Comparison of ENCODE assay signal across 8 cellular contexts in genomic region chrX:153973127-153974002, GRCh38. TPM values are rescaled to one million over a fixed set of nuclear protein-coding genes. Genes with fewer than 3 reads are reported as not detected.
DNase-seq lines count a peak whose midpoint lies in the region; ATAC-seq and TF ChIP-seq lines count a peak whose summit lies in the region.

No MANE protein-coding gene starts in this region.

- no peak for TF ChIP-seq CTCF in 22Rv1 (IDR thresholded peaks at IDR 0.05)
- TF ChIP-seq CTCF in activated CD8-positive, alpha-beta T cell treated with anti-CD3 and anti-CD28 coated beads for 36 hours (IDR thresholded peaks at IDR 0.05): no peak

- POLR2A ChIA-PET in activated CD8-positive, alpha-beta T cell treated with anti-CD3 and anti-CD28 coated beads for 36 hours (lab: Charles Lee): interaction anchor here (0.7 to 12.0 kb wide), 9 partner anchors 8 to 467 kb away, joined by 3 to 105 read pairs (median 3); partner anchors contain the start of gene ARHGAP4

- H3K27me3 Mint-ChIP-seq in activated CD8-positive, alpha-beta T cell treated with anti-CD3 and anti-CD28 coated beads for 36 hours: no peaks in the 10 kb centered on the region
- H3K27me3 Mint-ChIP-seq in immature natural killer cell (ENCODE audit: low read depth in 3 of 3): peaks cover 15 to 22% (median 21%) of the 10 kb centered on the region in 3 donors
- no peaks in the 10 kb centered on the region for H3K27me3 Mint-ChIP-seq in stimulated activated naive CD8-positive, alpha-beta T cell treated with anti-CD3 and anti-CD28 coated beads, Interleukin-15, amount 100 ng/mL, for 72 hours

- no peaks in the 10 kb centered on the region for H3K36me3 ChIP-seq in H7 (replicated peaks; ENCODE audit: control insufficient read depth, insufficient read depth, low read length)

- H3K4me3 Mint-ChIP-seq in activated CD8-positive, alpha-beta T cell treated with anti-CD3 and anti-CD28 coated beads for 36 hours: peak overlapping the region; percentile 88
- H3K4me3 Mint-ChIP-seq in immature natural killer cell: peak overlapping the region; percentile 87 to 92 (median 90)
- H3K4me3 Mint-ChIP-seq in stimulated activated naive CD8-positive, alpha-beta T cell treated with anti-CD3 and anti-CD28 coated beads, Interleukin-15, amount 100 ng/mL, for 72 hours: peak overlapping the region; percentile 81 to 85

- peak overlapping the region; percentile 98 for H3K27ac Mint-ChIP-seq in activated CD8-positive, alpha-beta T cell treated with anti-CD3 and anti-CD28 coated beads for 36 hours
- H3K27ac Mint-ChIP-seq in immature natural killer cell: peak overlapping the region; percentile 91 to 98 (median 96)
- peak overlapping the region; percentile 97 for H3K27ac Mint-ChIP-seq in stimulated activated naive CD8-positive, alpha-beta T cell treated with anti-CD3 and anti-CD28 coated beads, Interleukin-15, amount 100 ng/mL, for 72 hours

- no peak for ATAC-seq in activated CD8-positive, alpha-beta T cell treated with anti-CD3 and anti-CD28 coated beads for 36 hours
- no peak for ATAC-seq in stimulated activated naive CD8-positive, alpha-beta T cell treated with anti-CD3 and anti-CD28 coated beads, Interleukin-15, amount 100 ng/mL, for 72 hours
- ATAC-seq in HG02642 (IDR thresholded peaks at IDR 0.05; ENCODE audit: poor library complexity, unreplicated experiment) (no peak), GM18502 (IDR thresholded peaks at IDR 0.05; ENCODE audit: poor library complexity, unreplicated experiment) (no peak)

- H3K27ac ChIP-seq in 22Rv1: peak overlapping the region; percentile 97

- H3K4me1 Mint-ChIP-seq in activated CD8-positive, alpha-beta T cell treated with anti-CD3 and anti-CD28 coated beads for 36 hours (ENCODE audit: low read depth): peaks cover 15% of the 10 kb centered on the region
- H3K4me1 Mint-ChIP-seq in immature natural killer cell: peaks cover 29 to 43% of the 10 kb centered on the region in 2 donors
- H3K4me1 Mint-ChIP-seq in stimulated activated naive CD8-positive, alpha-beta T cell treated with anti-CD3 and anti-CD28 coated beads, Interleukin-15, amount 100 ng/mL, for 72 hours: peaks cover 21% of the 10 kb centered on the region

- DNase-seq in H7 (no peak), immature natural killer cell (no peak), HK-2 (ENCODE audit: unreplicated experiment) (no peak)
- no peak for DNase-seq in activated CD8-positive, alpha-beta T cell treated with anti-CD3 and anti-CD28 coated beads for 36 hours
- DNase-seq in stimulated activated naive CD8-positive, alpha-beta T cell treated with anti-CD3 and anti-CD28 coated beads, Interleukin-15, amount 100 ng/mL, for 72 hours: no peak

- CTCF ChIA-PET in activated CD8-positive, alpha-beta T cell treated with anti-CD3 and anti-CD28 coated beads for 36 hours (lab: Charles Lee): interaction anchor here (0.9 to 1.3 kb wide), 2 partner anchors 39 to 41 kb away, joined by 3 to 4 read pairs; no protein-coding TSS in a partner anchor

- no peaks in the 10 kb centered on the region for H3K9me3 Mint-ChIP-seq in activated CD8-positive, alpha-beta T cell treated with anti-CD3 and anti-CD28 coated beads for 36 hours
- peaks cover 0 to 2% (median 0%) of the 10 kb centered on the region in 6 donors for H3K9me3 Mint-ChIP-seq in immature natural killer cell
- no peaks in the 10 kb centered on the region for H3K9me3 Mint-ChIP-seq in stimulated activated naive CD8-positive, alpha-beta T cell treated with anti-CD3 and anti-CD28 coated beads, Interleukin-15, amount 100 ng/mL, for 72 hours

- H3K27me3 ChIP-seq in H7 (ENCODE audit: control insufficient read depth, insufficient read depth, low read length): no peaks in the 10 kb centered on the region

- H3K36me3 Mint-ChIP-seq in activated CD8-positive, alpha-beta T cell treated with anti-CD3 and anti-CD28 coated beads for 36 hours (ENCODE audit: low read depth): peaks cover 27% of the 10 kb centered on the region
- H3K36me3 Mint-ChIP-seq in immature natural killer cell: no peaks in the 10 kb centered on the region

- intact Hi-C loops in activated CD8-positive, alpha-beta T cell treated with anti-CD3 and anti-CD28 coated beads for 36 hours (cut with micrococcal nuclease): no loop called here

- H3K4me3 ChIP-seq in H7 (ENCODE audit: insufficient read depth, low read depth, low read length): peak overlapping the region; percentile 96

RNA-seq across cellular contexts. Expression of gene TMEM187, which starts 0.8 kb away (rescaled TPM):
- total RNA-seq in H7 (2014; rRNA removed; shearing (Covaris generic)): 8.8 and 9.5 TPM in 2 replicates
- 1 to 10 TPM; 4.4 to 4.5 TPM for total RNA-seq in activated CD8-positive, alpha-beta T cell treated with anti-CD3 and anti-CD28 coated beads for 36 hours
- 10 to 100 TPM in 1 of 3 donors, 1 to 10 TPM in 2; 4.1 to 17.5 (median 5.2) TPM for polyA plus RNA-seq in immature natural killer cell

RNA-seq across cellular contexts. Expression of gene HCFC1, which starts 1.7 kb away (rescaled TPM):
- total RNA-seq in H7 (2014; rRNA removed; shearing (Covaris generic)): 64.9 and 70.0 TPM in 2 replicates
- total RNA-seq in activated CD8-positive, alpha-beta T cell treated with anti-CD3 and anti-CD28 coated beads for 36 hours: 100 to 1,000 TPM; 115 to 116 TPM
- polyA plus RNA-seq in immature natural killer cell: 10 to 100 TPM in 1 of 3 donors, 1 to 10 TPM in 2; 1.0 to 14.6 (median 2.9) TPM

RNA-seq across cellular contexts. Expression of gene RENBP, which starts 28.9 kb away (rescaled TPM):
- total RNA-seq in H7 (2014; rRNA removed; shearing (Covaris generic)): 17.9 and 18.3 TPM in 2 replicates
- 10 to 100 TPM; 14.3 to 15.8 TPM for total RNA-seq in activated CD8-positive, alpha-beta T cell treated with anti-CD3 and anti-CD28 coated beads for 36 hours
- polyA plus RNA-seq in immature natural killer cell: 1 to 10 TPM in 1 of 3 donors, under 1 TPM in 1, not detected in 1; 0.93 to 3.1 TPM

RNA-seq across cellular contexts. Expression of gene NAA10, which starts 38.5 kb away (rescaled TPM):
- 86.7 and 97.4 TPM in 2 replicates for total RNA-seq in H7 (2014; rRNA removed; shearing (Covaris generic))
- 100 to 1,000 TPM; 123 to 136 TPM for total RNA-seq in activated CD8-positive, alpha-beta T cell treated with anti-CD3 and anti-CD28 coated beads for 36 hours
- 100 to 1,000 TPM in 2 of 3 donors, 10 to 100 TPM in 1; 70.6 to 126 (median 104) TPM for polyA plus RNA-seq in immature natural killer cell

RNA-seq across cellular contexts. Expression of gene IRAK1, which starts 46.3 kb away (rescaled TPM):
- total RNA-seq in H7 (2014; rRNA removed; shearing (Covaris generic)): 34.4 and 44.6 TPM in 2 replicates
- 100 to 1,000 TPM; 134 to 136 TPM for total RNA-seq in activated CD8-positive, alpha-beta T cell treated with anti-CD3 and anti-CD28 coated beads for 36 hours
- polyA plus RNA-seq in immature natural killer cell: 10 to 100 TPM; 39.0 to 81.9 (median 46.6) TPM
